1 cellular context compared by ENCODE assay signal in genomic region chr18:79068946-79069791, GRCh38.
TF ChIP-seq lines count a peak whose summit lies in the region.

ATP9B (plus strand) TSS chr18:79069394; CDS start chr18:79069411, 17 bp downstream.

TF ChIP-seq in GM12878, 131 proteins besides CTCF, POLR2A, EP300 and RAD21 (continued from another document and continues in another):
- TF ChIP-seq NRF1 (conservative IDR thresholded peaks at IDR 0.05; ENCODE audit: low read depth, low read length) (peak; percentile 40; the same call in 1 of the 2 replicates), REST (IDR thresholded peaks at IDR 0.05; ENCODE audit: low read depth, low read length) (no peak), MEF2B (IDR thresholded peaks at IDR 0.05; ENCODE audit: partially characterized antibody, poor library complexity, severe bottlenecking) (peak; percentile 22), HSF1 (IDR thresholded peaks at IDR 0.05; ENCODE audit: low read depth, low read length) (no peak), E4F1 (IDR thresholded peaks at IDR 0.05; ENCODE audit: borderline replicate concordance, partially characterized antibody) (no peak), IRF4 (IDR thresholded peaks at IDR 0.05; ENCODE audit: low read depth, low read length) (no peak), ASH2L (IDR thresholded peaks at IDR 0.05; ENCODE audit: borderline replicate concordance, low read depth) (0 out of 2 replicates have a peak, but pooled peaks have one; percentile 80), PKNOX1 (IDR thresholded peaks at IDR 0.05) (no peak), FOS (IDR thresholded peaks at IDR 0.05; ENCODE audit: borderline replicate concordance, extremely low read depth, insufficient read length) (no peak), MEF2A (IDR thresholded peaks at IDR 0.05; ENCODE audit: insufficient read depth, low read depth, low read length) (no peak), YY1 (IDR thresholded peaks at IDR 0.05; ENCODE audit: low read depth, low read length) (peak; percentile 94), HDGF (IDR thresholded peaks at IDR 0.05) (peak; percentile 88), CEBPB (IDR thresholded peaks at IDR 0.05; ENCODE audit: borderline replicate concordance in 1 of 2, low read depth in 2 of 2, low read length in 2 of 2) (no peak), IKZF2 (IDR thresholded peaks at IDR 0.05) (no peak), SKIL (IDR thresholded peaks at IDR 0.05; ENCODE audit: low read depth, poor library complexity, severe bottlenecking) (no peak), YBX1 (IDR thresholded peaks at IDR 0.05) (no peak), WRNIP1 (IDR thresholded peaks at IDR 0.05; ENCODE audit: borderline replicate concordance, low read depth, low read length) (no peak), PML (IDR thresholded peaks at IDR 0.05; ENCODE audit: low read length) (0 out of 2 replicates have a peak, but pooled peaks have one; percentile 51), SREBF2 (IDR thresholded peaks at IDR 0.05; ENCODE audit: low read length) (no peak), SMAD5 (IDR thresholded peaks at IDR 0.05; ENCODE audit: low read depth) (peak; percentile 65; the same call in 1 of the 2 replicates), ZSCAN29 (IDR thresholded peaks at IDR 0.05) (peak; percentile 43; the same call in 1 of the 2 replicates), ZBTB4 (CRISPR knock-in tag; IDR thresholded peaks at IDR 0.05) (peak; percentile 64; the same call in 1 of the 2 replicates), ZBED1 (IDR thresholded peaks at IDR 0.05; ENCODE audit: borderline replicate concordance) (no peak), ZNF622 (IDR thresholded peaks at IDR 0.05) (no peak), TCF12 (IDR thresholded peaks at IDR 0.05; ENCODE audit: low read depth, low read length) (0 out of 2 replicates have a peak, but pooled peaks have one; percentile 3), SMAD1 (IDR thresholded peaks at IDR 0.05; ENCODE audit: low read depth, partially characterized antibody) (no peak), POU2F2 (IDR thresholded peaks at IDR 0.05; ENCODE audit: borderline replicate concordance, low read depth, low read length) (0 out of 3 replicates have a peak, but pooled peaks have one; percentile 16), ZBTB40 (IDR thresholded peaks at IDR 0.05; ENCODE audit: borderline replicate concordance) (no peak), EGR1 (IDR thresholded peaks at IDR 0.05; ENCODE audit: borderline replicate concordance in 1 of 2, low read depth in 2 of 2, low read length in 2 of 2) (peak in 1 of 2 experiments; percentile 79; a peak in 2 of 3 replicates), SMC3 (IDR thresholded peaks at IDR 0.05; ENCODE audit: borderline replicate concordance, low read length) (no peak), SIX5 (IDR thresholded peaks at IDR 0.05; ENCODE audit: low read depth, low read length, severe bottlenecking) (peak; percentile 33), ATF7 (IDR thresholded peaks at IDR 0.05; ENCODE audit: low read depth) (peak; percentile 99), CHD2 (IDR thresholded peaks at IDR 0.05; ENCODE audit: borderline replicate concordance, low read depth, low read length) (peak; percentile 66; the same call in 1 of the 2 replicates), MXI1 (IDR thresholded peaks at IDR 0.05; ENCODE audit: low read depth, low read length) (peak; percentile 93), ZNF274 (IDR thresholded peaks at IDR 0.05; ENCODE audit: insufficient read depth, insufficient read length) (no peak), TCF3 (IDR thresholded peaks at IDR 0.05; ENCODE audit: borderline replicate concordance, insufficient read depth, low read depth, low read length) (0 out of 2 replicates have a peak, but pooled peaks have one; percentile 27), BACH1 (IDR thresholded peaks at IDR 0.05; ENCODE audit: borderline replicate concordance) (no peak; the same call in 1 of the 2 replicates), KAT2A (conservative IDR thresholded peaks at IDR 0.05; ENCODE audit: control insufficient read depth, low read depth, low read length) (no peak)
